In genomic region chr2:111186123-111186715, GRCh38 we compare ENCODE assay signal across 1 cellular context.
TF ChIP-seq lines count a peak whose summit lies in the region.

No MANE protein-coding gene starts in this region.

TF ChIP-seq in HepG2, 621 proteins besides CTCF, POLR2A, EP300 and RAD21 (continued from another document):
- TF ChIP-seq, protein P1, sequence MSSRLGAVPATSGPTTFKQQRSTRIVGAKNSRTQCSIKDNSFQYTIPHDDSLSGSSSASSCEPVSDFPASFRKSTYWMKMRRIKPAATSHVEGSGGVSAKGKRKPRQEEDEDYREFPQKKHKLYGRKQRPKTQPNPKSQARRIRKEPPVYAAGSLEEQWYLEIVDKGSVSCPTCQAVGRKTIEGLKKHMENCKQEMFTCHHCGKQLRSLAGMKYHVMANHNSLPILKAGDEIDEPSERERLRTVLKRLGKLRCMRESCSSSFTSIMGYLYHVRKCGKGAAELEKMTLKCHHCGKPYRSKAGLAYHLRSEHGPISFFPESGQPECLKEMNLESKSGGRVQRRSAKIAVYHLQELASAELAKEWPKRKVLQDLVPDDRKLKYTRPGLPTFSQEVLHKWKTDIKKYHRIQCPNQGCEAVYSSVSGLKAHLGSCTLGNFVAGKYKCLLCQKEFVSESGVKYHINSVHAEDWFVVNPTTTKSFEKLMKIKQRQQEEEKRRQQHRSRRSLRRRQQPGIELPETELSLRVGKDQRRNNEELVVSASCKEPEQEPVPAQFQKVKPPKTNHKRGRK (CRISPR knock-in tag; IDR thresholded peaks at IDR 0.05) = no peak
- TF ChIP-seq ZSCAN21 (CRISPR knock-in tag; IDR thresholded peaks at IDR 0.05; ENCODE audit: borderline replicate concordance) (no peak), KAT2B (IDR thresholded peaks at IDR 0.05; ENCODE audit: borderline replicate concordance, low read depth, low read length) (no peak), ZNF792 (CRISPR knock-in tag; IDR thresholded peaks at IDR 0.05) (no peak), JUND (CRISPR knock-in tag; IDR thresholded peaks at IDR 0.05) (no peak)
